9 cellular contexts compared by ENCODE assay signal in genomic region chr12:110744176-110744575, GRCh38. TPM values are rescaled to one million over a fixed set of nuclear protein-coding genes. Genes with fewer than 3 reads are reported as not detected.
DNase-seq lines count a peak whose midpoint lies in the region; ATAC-seq and TF ChIP-seq lines count a peak whose summit lies in the region.
"Had no signal": no experiment of that assay in that cellular context is flagged by ENCODE, and none has a peak within 500 bp of the region (broad histone marks: within the 10 kb centered on the region; RNA-seq: fewer than 3 reads in every experiment).

No MANE protein-coding gene starts in this region.

- peak; percentile 26 for ATAC-seq in HCT116
- ATAC-seq in GM18498 (IDR thresholded peaks at IDR 0.05; ENCODE audit: unreplicated experiment), result no peak

- no peaks in the 10 kb centered on the region for H3K9me3 Mint-ChIP-seq in activated CD4-positive, alpha-beta memory T cell treated with anti-CD3 and anti-CD28 coated beads, Interleukin-2, amount 10 ng/mL, durations not matched to agents 7 days and 5 days

- RAD21 ChIA-PET in HCT116 (lab: Charles Lee; ENCODE audit: low non-redundant PET in 1 of 2, low total read pairs in 2 of 2, uncharacterized antibody in 2 of 2, unreplicated experiment in 2 of 2), result no interaction called here

- H3K4me3 Mint-ChIP-seq in activated CD4-positive, alpha-beta memory T cell treated with anti-CD3 and anti-CD28 coated beads, Interleukin-2, amount 10 ng/mL, durations not matched to agents 7 days and 5 days, result peak overlapping the region; percentile 99

- no peaks in the 10 kb centered on the region for H3K27me3 Mint-ChIP-seq in activated CD4-positive, alpha-beta memory T cell treated with anti-CD3 and anti-CD28 coated beads, Interleukin-2, amount 10 ng/mL, durations not matched to agents 7 days and 5 days

- H3K9me3 ChIP-seq in HCT116 (ENCODE audit: control insufficient read depth in 1 of 2, insufficient read depth in 1 of 2, low read depth in 1 of 2, low read length in 2 of 2) (no peaks in the 10 kb centered on the region), right atrium auricular region (no peaks in the 10 kb centered on the region), sigmoid colon (no peaks in the 10 kb centered on the region)

- no peak for TF ChIP-seq RAD21 in HCT116 (IDR thresholded peaks at IDR 0.05; ENCODE audit: low read depth)

- H3K27ac Mint-ChIP-seq in activated CD4-positive, alpha-beta memory T cell treated with anti-CD3 and anti-CD28 coated beads, Interleukin-2, amount 10 ng/mL, durations not matched to agents 7 days and 5 days, result no peak overlapping the region

- no peak overlapping the region for H2AFZ ChIP-seq in HCT116 (ENCODE audit: low read depth, low read length, poor library complexity, severe bottlenecking)

- peaks cover 41% of the 10 kb centered on the region for H3K79me2 ChIP-seq in HCT116 (ENCODE audit: insufficient read depth, low read length)

- no peak for TF ChIP-seq CTCF in HCT116 (IDR thresholded peaks at IDR 0.05 in 2 of 3, conservative IDR thresholded peaks at IDR 0.05 in 1 of 3; ENCODE audit: borderline replicate concordance in 1 of 3, insufficient read depth in 1 of 3, low read depth in 2 of 3, low read length in 2 of 3)
- TF ChIP-seq CTCF in right atrium auricular region (IDR thresholded peaks at IDR 0.05), result no peak
- no peak for TF ChIP-seq CTCF in sigmoid colon (IDR thresholded peaks at IDR 0.05)

- BruUV-seq in HCT116 (replicated peaks; lab: Mats Ljungman, UMichigan), result no TSS peak

- DNase-seq in HCT116 (ENCODE audit: low read depth, low spot score), result no peak
- no peak for DNase-seq in activated CD4-positive, alpha-beta memory T cell treated with anti-CD3 and anti-CD28 coated beads, Interleukin-2, amount 10 ng/mL, durations not matched to agents 7 days and 5 days
- DNase-seq in right atrium auricular region (ENCODE audit: low spot score), result peak; percentile 56
- DNase-seq in sigmoid colon, result peak; percentile 72
- no peak for DNase-seq in NCI-H146 (lab: John Stamatoyannopoulos, UW)
- DNase-seq in D341Med (ENCODE audit: low spot score), result no peak
- DNase-seq in 8988T, result no peak

- 66 to 78% methylated on average over 4 of the region's 4 CpGs for WGBS in sigmoid colon, 2 donors

- no peak for TF ChIP-seq POLR2A in HCT116 (IDR thresholded peaks at IDR 0.05; ENCODE audit: borderline replicate concordance, extremely low read depth, insufficient read depth, insufficient read length)
- TF ChIP-seq POLR2A in sigmoid colon (IDR thresholded peaks at IDR 0.05), result no peak

- H4K20me1 ChIP-seq in HCT116 (ENCODE audit: insufficient read depth), result peaks cover 26% of the 10 kb centered on the region

- no peak for TF ChIP-seq EP300 in sigmoid colon (IDR thresholded peaks at IDR 0.05)

- peaks cover 25% of the 10 kb centered on the region for H3K36me3 Mint-ChIP-seq in activated CD4-positive, alpha-beta memory T cell treated with anti-CD3 and anti-CD28 coated beads, Interleukin-2, amount 10 ng/mL, durations not matched to agents 7 days and 5 days (ENCODE audit: low read depth)

- no peak overlapping the region for H3K27ac ChIP-seq in HCT116 (ENCODE audit: low read depth, low read length)
- H3K27ac ChIP-seq in right atrium auricular region, result peak overlapping the region; percentile 87 to 91
- peak overlapping the region; percentile 91 to 94 (median 94) for H3K27ac ChIP-seq in sigmoid colon
- H3K27ac ChIP-seq: cardiac muscle cell had no signal

- no peaks in the 10 kb centered on the region for H3K27me3 ChIP-seq in HCT116 (ENCODE audit: insufficient read depth, low read length)
- H3K27me3 ChIP-seq in right atrium auricular region, result no peaks in the 10 kb centered on the region
- H3K27me3 ChIP-seq in sigmoid colon, result no peaks in the 10 kb centered on the region
- H3K27me3 ChIP-seq: cardiac muscle cell had no signal

- POLR2A ChIA-PET in HCT116 (lab: Charles Lee), result no interaction called here
- POLR2A ChIA-PET in activated CD4-positive, alpha-beta memory T cell treated with anti-CD3 and anti-CD28 coated beads, Interleukin-2, amount 10 ng/mL, durations not matched to agents 7 days and 5 days (lab: Charles Lee), result interaction anchor here (1.1 to 4.1 kb wide), 2 partner anchors 11 to 28 kb away, joined by 5 to 24 read pairs; no protein-coding TSS in a partner anchor

- H3K36me3 ChIP-seq in HCT116 (ENCODE audit: control insufficient read depth in 1 of 2, insufficient read depth in 2 of 2, low read length in 2 of 2) (peaks cover 0 to 14% of the 10 kb centered on the region in 2 experiments; a peak in 3 of 4 replicates), right atrium auricular region (no peaks in the 10 kb centered on the region), sigmoid colon (no peaks in the 10 kb centered on the region)
- H3K36me3 ChIP-seq: cardiac muscle cell had no signal

- H3K4me3 ChIP-seq in HCT116 (replicated peaks in 1 of 2; ENCODE audit: low read depth in 1 of 2, low read length in 2 of 2), result peak overlapping the region; percentile 56 to 80
- no peak overlapping the region for H3K4me3 ChIP-seq in right atrium auricular region
- no peak overlapping the region for H3K4me3 ChIP-seq in sigmoid colon

- CTCF ChIA-PET in HCT116 (lab: Charles Lee), result no interaction called here
- CTCF ChIA-PET in activated CD4-positive, alpha-beta memory T cell treated with anti-CD3 and anti-CD28 coated beads, Interleukin-2, amount 10 ng/mL, durations not matched to agents 7 days and 5 days (lab: Charles Lee), result interaction anchor here (1.5 to 1.6 kb wide), 3 partner anchors 9 to 25 kb away, joined by 3 read pairs; no protein-coding TSS in a partner anchor

- peaks cover 28% of the 10 kb centered on the region for H3K4me1 Mint-ChIP-seq in activated CD4-positive, alpha-beta memory T cell treated with anti-CD3 and anti-CD28 coated beads, Interleukin-2, amount 10 ng/mL, durations not matched to agents 7 days and 5 days

- intact Hi-C loops in HCT116 (cut with micrococcal nuclease) (loop anchor here (10.0 kb wide), 1 partner anchor 571 kb away; no protein-coding TSS in a partner anchor), sigmoid colon (cut with DNase I) (loop anchor here (2.0 to 5.0 kb wide), 2 partner anchors 83 to 137 kb away; no protein-coding TSS in a partner anchor)

- peaks cover 22 to 45% of the 10 kb centered on the region in 2 experiments for H3K4me1 ChIP-seq in HCT116 (ENCODE audit: control insufficient read depth in 1 of 2, insufficient read depth in 2 of 2, low read length in 2 of 2)
- peaks cover 0 to 49% of the 10 kb centered on the region in 2 donors for H3K4me1 ChIP-seq in right atrium auricular region
- H3K4me1 ChIP-seq in sigmoid colon, result peaks cover 0 to 50% (median 33%) of the 10 kb centered on the region in 4 donors

- H3K9me2 ChIP-seq in HCT116 (ENCODE audit: insufficient read depth), result no peaks in the 10 kb centered on the region

- peak overlapping the region; percentile 79 for H3K9ac ChIP-seq in HCT116 (ENCODE audit: low read length)

- H3K4me2 ChIP-seq in HCT116 (ENCODE audit: low read length), result peak overlapping the region; percentile 92

TF ChIP-seq in HCT116, 20 proteins besides CTCF, POLR2A, EP300 and RAD21:
- TF ChIP-seq JUND (IDR thresholded peaks at IDR 0.05), result peak; percentile 42; the same call in 1 of the 2 replicates
- no peak for TF ChIP-seq YY1 (IDR thresholded peaks at IDR 0.05; ENCODE audit: extremely low read depth, insufficient replicate concordance, low read depth, low read length)
- TF ChIP-seq FOSL1 (IDR thresholded peaks at IDR 0.05; ENCODE audit: low read depth), result peak; percentile 42; the same call in 1 of the 2 replicates

RNA-seq across cellular contexts. Expression of gene PPP1CC, which starts 1.5 kb away (rescaled TPM):
- total RNA-seq in HCT116 (2021; ENCODE audit: unreplicated experiment) (248 TPM), right atrium auricular region (100 to 1,000 TPM in 1 of 2 donors, 10 to 100 TPM in 1; 99.5 to 199 TPM), sigmoid colon (100 to 1,000 TPM; 140 to 208 (median 171) TPM)
- 126 and 174 TPM in 2 replicates for polyA plus RNA-seq in HCT116 (2012)
- 100 to 1,000 TPM; 221 to 230 TPM for total RNA-seq in activated CD4-positive, alpha-beta memory T cell treated with anti-CD3 and anti-CD28 coated beads, Interleukin-2, amount 10 ng/mL, durations not matched to agents 7 days and 5 days
- 100 to 1,000 TPM; 107 to 272 (median 153) TPM for polyA plus RNA-seq in sigmoid colon

RNA-seq across cellular contexts. Expression of gene HVCN1, which starts 55.3 kb away (rescaled TPM):
- 0.15 TPM for total RNA-seq in HCT116 (2021; ENCODE audit: unreplicated experiment)
- polyA plus RNA-seq in HCT116 (2012), result 0.19 and 0.31 TPM in 2 replicates
- total RNA-seq in activated CD4-positive, alpha-beta memory T cell treated with anti-CD3 and anti-CD28 coated beads, Interleukin-2, amount 10 ng/mL, durations not matched to agents 7 days and 5 days, result 10 to 100 TPM; 11.6 to 12.9 TPM
- total RNA-seq in right atrium auricular region, result 10 to 100 TPM; 21.7 to 24.1 TPM
- 1 to 10 TPM; 3.8 to 9.7 (median 6.6) TPM for total RNA-seq in sigmoid colon
- 10 to 100 TPM in 1 of 3 donors, 1 to 10 TPM in 2; 1.8 to 26.3 (median 4.2) TPM for polyA plus RNA-seq in sigmoid colon

Comparison
In these comparisons a context has a peak if more than half of its experiments do, and no peak if none do; other contexts are left out.
1. DNase-seq: peak in right atrium auricular region (single experiment) and sigmoid colon (single experiment); none in HCT116 (single experiment), activated CD4-positive, alpha-beta memory T cell treated with anti-CD3 and anti-CD28 coated beads, Interleukin-2, amount 10 ng/mL, durations not matched to agents 7 days and 5 days (single experiment), NCI-H146 (single experiment), D341Med (single experiment) and 8988T (single experiment).
2. H3K4me3 ChIP-seq: peak in HCT116 (2 of 2); none in right atrium auricular region (0 of 2) and sigmoid colon (0 of 4).